Comparison of ENCODE assay signal across 1 cellular context in the genomic region with DNA sequence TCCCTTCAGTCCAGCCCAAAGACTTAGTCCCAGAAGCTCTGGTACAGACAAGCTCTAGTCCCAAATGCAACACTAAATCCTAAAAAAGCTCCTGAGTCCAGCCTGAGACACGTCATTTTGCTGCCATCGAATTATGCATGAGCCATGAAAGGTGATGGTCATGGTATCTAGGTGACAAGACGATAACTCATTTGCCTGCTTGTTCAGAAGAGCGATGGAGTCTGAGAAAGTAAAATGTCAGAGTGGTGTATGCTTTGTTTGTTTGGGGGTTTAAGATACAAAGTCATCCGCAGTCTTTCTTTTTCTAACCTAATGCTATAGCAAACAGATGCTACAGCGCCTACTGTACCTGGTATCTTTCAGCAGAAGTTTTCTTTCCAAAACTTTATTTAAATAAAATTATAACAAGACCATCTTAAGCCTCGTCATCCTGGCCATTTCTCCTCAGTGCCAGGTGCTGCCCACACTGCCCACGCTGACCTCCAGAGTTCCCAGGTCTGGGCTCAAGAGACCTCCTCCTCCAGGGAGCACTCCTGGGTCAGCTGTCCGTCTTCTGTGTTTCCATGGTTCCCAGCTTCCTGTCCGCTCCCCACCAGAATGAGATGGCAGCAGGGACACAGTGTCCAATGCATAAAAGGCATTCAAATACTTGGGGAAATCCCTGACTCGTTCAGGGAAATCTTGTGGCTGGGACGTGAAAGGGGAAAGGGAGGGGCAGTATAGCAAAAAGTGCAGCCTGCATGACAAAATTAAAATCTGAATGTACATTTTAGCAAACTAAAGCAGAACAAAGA.
TF ChIP-seq lines count a peak whose summit lies in the region.

No MANE protein-coding gene starts in this region.

TF ChIP-seq in K562, 482 proteins besides CTCF, POLR2A, EP300 and RAD21:
- no peak for TF ChIP-seq RBM34 (IDR thresholded peaks at IDR 0.05; ENCODE audit: borderline replicate concordance, insufficient read depth, low read length)
- TF ChIP-seq RNF2 (IDR thresholded peaks at IDR 0.05): no peak
- TF ChIP-seq CAMTA2 (CRISPR knock-in tag; conservative IDR thresholded peaks at IDR 0.05): no peak
- no peak for TF ChIP-seq FOXJ2 (tag; IDR thresholded peaks at IDR 0.05)
- peak; percentile 74 for TF ChIP-seq ZFP36 (IDR thresholded peaks at IDR 0.05; ENCODE audit: low read depth, low read length, partially characterized antibody)
- TF ChIP-seq, protein P1, sequence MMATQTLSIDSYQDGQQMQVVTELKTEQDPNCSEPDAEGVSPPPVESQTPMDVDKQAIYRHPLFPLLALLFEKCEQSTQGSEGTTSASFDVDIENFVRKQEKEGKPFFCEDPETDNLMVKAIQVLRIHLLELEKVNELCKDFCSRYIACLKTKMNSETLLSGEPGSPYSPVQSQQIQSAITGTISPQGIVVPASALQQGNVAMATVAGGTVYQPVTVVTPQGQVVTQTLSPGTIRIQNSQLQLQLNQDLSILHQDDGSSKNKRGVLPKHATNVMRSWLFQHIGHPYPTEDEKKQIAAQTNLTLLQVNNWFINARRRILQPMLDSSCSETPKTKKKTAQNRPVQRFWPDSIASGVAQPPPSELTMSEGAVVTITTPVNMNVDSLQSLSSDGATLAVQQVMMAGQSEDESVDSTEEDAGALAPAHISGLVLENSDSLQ (IDR thresholded peaks at IDR 0.05): peak; percentile 40; the same call in 1 of the 2 replicates
- TF ChIP-seq, protein P2, sequence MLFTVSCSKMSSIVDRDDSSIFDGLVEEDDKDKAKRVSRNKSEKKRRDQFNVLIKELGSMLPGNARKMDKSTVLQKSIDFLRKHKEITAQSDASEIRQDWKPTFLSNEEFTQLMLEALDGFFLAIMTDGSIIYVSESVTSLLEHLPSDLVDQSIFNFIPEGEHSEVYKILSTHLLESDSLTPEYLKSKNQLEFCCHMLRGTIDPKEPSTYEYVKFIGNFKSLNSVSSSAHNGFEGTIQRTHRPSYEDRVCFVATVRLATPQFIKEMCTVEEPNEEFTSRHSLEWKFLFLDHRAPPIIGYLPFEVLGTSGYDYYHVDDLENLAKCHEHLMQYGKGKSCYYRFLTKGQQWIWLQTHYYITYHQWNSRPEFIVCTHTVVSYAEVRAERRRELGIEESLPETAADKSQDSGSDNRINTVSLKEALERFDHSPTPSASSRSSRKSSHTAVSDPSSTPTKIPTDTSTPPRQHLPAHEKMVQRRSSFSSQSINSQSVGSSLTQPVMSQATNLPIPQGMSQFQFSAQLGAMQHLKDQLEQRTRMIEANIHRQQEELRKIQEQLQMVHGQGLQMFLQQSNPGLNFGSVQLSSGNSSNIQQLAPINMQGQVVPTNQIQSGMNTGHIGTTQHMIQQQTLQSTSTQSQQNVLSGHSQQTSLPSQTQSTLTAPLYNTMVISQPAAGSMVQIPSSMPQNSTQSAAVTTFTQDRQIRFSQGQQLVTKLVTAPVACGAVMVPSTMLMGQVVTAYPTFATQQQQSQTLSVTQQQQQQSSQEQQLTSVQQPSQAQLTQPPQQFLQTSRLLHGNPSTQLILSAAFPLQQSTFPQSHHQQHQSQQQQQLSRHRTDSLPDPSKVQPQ (CRISPR knock-in tag; IDR thresholded peaks at IDR 0.05; ENCODE audit: borderline replicate concordance): no peak
- TF ChIP-seq CBX5 (IDR thresholded peaks at IDR 0.05; ENCODE audit: borderline replicate concordance, low read depth): no peak
- no peak for TF ChIP-seq PYGO2 (tag; IDR thresholded peaks at IDR 0.05)
- TF ChIP-seq CBFA2T2 (conservative IDR thresholded peaks at IDR 0.05): no peak
- no peak for TF ChIP-seq MTA2 (IDR thresholded peaks at IDR 0.05; ENCODE audit: low read depth)
- TF ChIP-seq, protein P3, sequence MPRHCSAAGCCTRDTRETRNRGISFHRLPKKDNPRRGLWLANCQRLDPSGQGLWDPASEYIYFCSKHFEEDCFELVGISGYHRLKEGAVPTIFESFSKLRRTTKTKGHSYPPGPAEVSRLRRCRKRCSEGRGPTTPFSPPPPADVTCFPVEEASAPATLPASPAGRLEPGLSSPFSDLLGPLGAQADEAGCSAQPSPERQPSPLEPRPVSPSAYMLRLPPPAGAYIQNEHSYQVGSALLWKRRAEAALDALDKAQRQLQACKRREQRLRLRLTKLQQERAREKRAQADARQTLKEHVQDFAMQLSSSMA (CRISPR knock-in tag; IDR thresholded peaks at IDR 0.05): no peak
